Comparison of ENCODE assay signal across 8 cellular contexts in genomic region chr5:176573564-176574296, GRCh38. TPM values are rescaled to one million over a fixed set of nuclear protein-coding genes. Genes with fewer than 3 reads are reported as not detected.
DNase-seq lines count a peak whose midpoint lies in the region; ATAC-seq lines count a peak whose summit lies in the region.

No MANE protein-coding gene starts in this region.

- H3K4me1 Mint-ChIP-seq in T-helper 2 cell treated with Interferon-gamma antibody and Interleukin-4, amounts not matched to agents 5 μg/mL and 100 μg/mL, for 36 hours (ENCODE audit: low read depth) = no peaks in the 10 kb centered on the region

- H3K27ac Mint-ChIP-seq in T-helper 2 cell treated with Interferon-gamma antibody and Interleukin-4, amounts not matched to agents 5 μg/mL and 100 μg/mL, for 36 hours = no peak overlapping the region

- DNase-seq in NCI-H526 (lab: John Stamatoyannopoulos, UW) (peak; percentile 10 to 65), NCI-H526 treated with DMSO at 0.1 percent for 48 hours (lab: John Stamatoyannopoulos, UW) (no peak), HT1080 (ENCODE audit: low read depth) (peak; percentile 36), anterior cingulate cortex (lab: John Stamatoyannopoulos, UW) (peak in 56 of 58 donors; percentile 2 to 87 (median 44)), hippocampal formation (lab: John Stamatoyannopoulos, UW) (peak; percentile 12 to 59)
- peak; percentile 57 for DNase-seq in T-helper 2 cell treated with Interferon-gamma antibody and Interleukin-4, amounts not matched to agents 5 μg/mL and 100 μg/mL, for 36 hours (ENCODE audit: low spot score)
- DNase-seq in stimulated activated CD4-positive, alpha-beta T cell treated with anti-CD3 and anti-CD28 coated beads, Interleukin-12 subunit alpha, Interleukin-12 subunit beta, amount 100 ng/mL, for 24 hours (ENCODE audit: low read depth in 2 of 2) = peak; percentile 57 to 80

- no peak for ATAC-seq in HG03565 (IDR thresholded peaks at IDR 0.05; ENCODE audit: unreplicated experiment)

- H3K4me3 Mint-ChIP-seq in T-helper 2 cell treated with Interferon-gamma antibody and Interleukin-4, amounts not matched to agents 5 μg/mL and 100 μg/mL, for 36 hours = no peak overlapping the region

- H3K27me3 Mint-ChIP-seq in T-helper 2 cell treated with Interferon-gamma antibody and Interleukin-4, amounts not matched to agents 5 μg/mL and 100 μg/mL, for 36 hours (ENCODE audit: low read depth) = peaks cover 6% of the 10 kb centered on the region

- no peaks in the 10 kb centered on the region for H3K9me3 Mint-ChIP-seq in T-helper 2 cell treated with Interferon-gamma antibody and Interleukin-4, amounts not matched to agents 5 μg/mL and 100 μg/mL, for 36 hours

- H3K36me3 Mint-ChIP-seq in T-helper 2 cell treated with Interferon-gamma antibody and Interleukin-4, amounts not matched to agents 5 μg/mL and 100 μg/mL, for 36 hours (ENCODE audit: low read depth) = no peaks in the 10 kb centered on the region

RNA-seq across cellular contexts. Expression of gene CDHR2, which starts 24.6 kb away (rescaled TPM):
- total RNA-seq in HT1080 (2014; rRNA removed; shearing (Covaris generic)) = not detected in 2 replicates
- not detected in 2 replicates for polyA plus RNA-seq in HT1080 (2015; cell fraction: cytosol; rRNA removed)
- not detected in 2 replicates for polyA plus RNA-seq in HT1080 (2015; cell fraction: nucleus; rRNA removed)

RNA-seq across cellular contexts. Expression of gene GPRIN1, which starts 36.2 kb away (rescaled TPM):
- total RNA-seq in HT1080 (2014; rRNA removed; shearing (Covaris generic)) = 10.4 and 13.1 TPM in 2 replicates
- polyA plus RNA-seq in HT1080 (2015; cell fraction: cytosol; rRNA removed) = 5.6 and 5.7 TPM in 2 replicates
- polyA plus RNA-seq in HT1080 (2015; cell fraction: nucleus; rRNA removed) = 3.6 and 4.3 TPM in 2 replicates

RNA-seq across cellular contexts. Expression of gene RNF44, which starts 36.5 kb away (rescaled TPM):
- 10.0 and 16.7 TPM in 2 replicates for total RNA-seq in HT1080 (2014; rRNA removed; shearing (Covaris generic))
- polyA plus RNA-seq in HT1080 (2015; cell fraction: cytosol; rRNA removed) = 27.5 and 28.8 TPM in 2 replicates
- polyA plus RNA-seq in HT1080 (2015; cell fraction: nucleus; rRNA removed) = 88.7 and 95.5 TPM in 2 replicates

RNA-seq across cellular contexts. Expression of gene SNCB, which starts 56.6 kb away (rescaled TPM):
- 2.4 and 3.4 TPM in 2 replicates for total RNA-seq in HT1080 (2014; rRNA removed; shearing (Covaris generic))
- 0.98 and 1.2 TPM in 2 replicates for polyA plus RNA-seq in HT1080 (2015; cell fraction: cytosol; rRNA removed)
- 0.30 and 0.54 TPM in 2 replicates for polyA plus RNA-seq in HT1080 (2015; cell fraction: nucleus; rRNA removed)

RNA-seq across cellular contexts. Expression of gene EIF4E1B, which starts 56.7 kb away (rescaled TPM):
- total RNA-seq in HT1080 (2014; rRNA removed; shearing (Covaris generic)) = not detected in 2 replicates
- not detected in 2 replicates for polyA plus RNA-seq in HT1080 (2015; cell fraction: cytosol; rRNA removed)
- polyA plus RNA-seq in HT1080 (2015; cell fraction: nucleus; rRNA removed) = not detected in 2 replicates
